Comparison of ENCODE assay signal across 8 cellular contexts in genomic region chr11:57482782-57483569, GRCh38. TPM values are rescaled to one million over a fixed set of nuclear protein-coding genes. Genes with fewer than 3 reads are reported as not detected.
DNase-seq lines count a peak whose midpoint lies in the region; ATAC-seq and TF ChIP-seq lines count a peak whose summit lies in the region.

No MANE protein-coding gene starts in this region.

- peak; percentile 45 for ATAC-seq in GM19438 (IDR thresholded peaks at IDR 0.05; ENCODE audit: low read depth, unreplicated experiment)

- H3K27me3 ChIP-seq in AG04450 (ENCODE audit: control insufficient read depth, insufficient read depth, low read length) = peaks cover 24% of the 10 kb centered on the region

- H3K9me3 ChIP-seq in AG04450 (ENCODE audit: control insufficient read depth, insufficient read depth, low read length) = no peaks in the 10 kb centered on the region

- DNase-seq in AG04450 (ENCODE audit: low read depth, low spot score) = no peak
- peak; percentile 13 for DNase-seq in NCI-H510A (lab: John Stamatoyannopoulos, UW)
- peak; percentile 77 to 83 for DNase-seq in activated T-cell treated with anti-CD3 and anti-CD28 coated beads, Interleukin-2, amount 50 U/mL, for 48 hours
- peak in 1 of 2 donors; percentile 74 for DNase-seq in foreskin fibroblast
- DNase-seq in retina = peak; percentile 92
- no peak for DNase-seq in COR-L47 (lab: John Stamatoyannopoulos, UW)
- DNase-seq in kidney glomerular epithelial cell (lab: John Stamatoyannopoulos, UW) = no peak

- POLR2A ChIA-PET in AG04450 (lab: Yijun Ruan, JAX) = interaction anchor here (1.0 kb wide), 1 partner anchor 8 kb away, joined by 6 read pairs; no protein-coding TSS in a partner anchor

- TF ChIP-seq CTCF in AG04450 (IDR thresholded peaks at IDR 0.05; ENCODE audit: low read depth, low read length) = peak; percentile 69
- TF ChIP-seq CTCF in foreskin fibroblast (IDR thresholded peaks at IDR 0.05; ENCODE audit: low read depth, low read length) = peak; percentile 65

- H3K27ac ChIP-seq in AG04450 (ENCODE audit: low read depth, low read length) = no peak overlapping the region

- CTCF ChIA-PET in AG04450 (lab: Charles Lee) = interaction anchor here (0.6 to 9.9 kb wide), 20 partner anchors 9 to 180 kb away, joined by 3 to 115 read pairs (median 4); partner anchors contain the start of gene RTN4RL2

- H3K4me3 ChIP-seq in AG04450 (ENCODE audit: low read depth, low read length) (peak overlapping the region; percentile 54), foreskin fibroblast (ENCODE audit: low read depth in 1 of 2, low read length in 2 of 2) (peak overlapping the region; percentile 36 to 39)

RNA-seq across cellular contexts. Expression of gene RTN4RL2, which starts 22.6 kb away (rescaled TPM):
- 0.11 and 0.45 TPM in 2 replicates for polyA plus RNA-seq in AG04450 (2011; rRNA removed)
- polyA minus RNA-seq in AG04450 (2011; rRNA and poly(A)+ RNA removed) = not detected in 2 replicates

RNA-seq across cellular contexts. Expression of gene SLC43A1, which starts 32.5 kb away (rescaled TPM):
- 14.6 and 17.5 TPM in 2 replicates for polyA plus RNA-seq in AG04450 (2011; rRNA removed)
- polyA minus RNA-seq in AG04450 (2011; rRNA and poly(A)+ RNA removed) = 24.5 and 30.1 TPM in 2 replicates

RNA-seq across cellular contexts. Expression of gene TIMM10, which starts 47.6 kb away (rescaled TPM):
- 76.6 and 82.8 TPM in 2 replicates for polyA plus RNA-seq in AG04450 (2011; rRNA removed)
- 29.2 and 33.0 TPM in 2 replicates for polyA minus RNA-seq in AG04450 (2011; rRNA and poly(A)+ RNA removed)

RNA-seq across cellular contexts. Expression of gene SMTNL1, which starts 54.4 kb away (rescaled TPM):
- not detected in 2 replicates for polyA plus RNA-seq in AG04450 (2011; rRNA removed)
- polyA minus RNA-seq in AG04450 (2011; rRNA and poly(A)+ RNA removed) = not detected in 2 replicates

RNA-seq across cellular contexts. Expression of gene SLC43A3, which starts 56.1 kb away (rescaled TPM):
- polyA plus RNA-seq in AG04450 (2011; rRNA removed) = 24.4 and 25.1 TPM in 2 replicates
- 30.1 and 43.1 TPM in 2 replicates for polyA minus RNA-seq in AG04450 (2011; rRNA and poly(A)+ RNA removed)

Comparison
In these comparisons a context has a peak if more than half of its experiments do, and no peak if none do; other contexts are left out.
1. DNase-seq: peak in NCI-H510A (single experiment), activated T-cell treated with anti-CD3 and anti-CD28 coated beads, Interleukin-2, amount 50 U/mL, for 48 hours (2 of 2) and retina (single experiment); none in AG04450 (single experiment), COR-L47 (single experiment) and kidney glomerular epithelial cell (single experiment).